In the genomic region with DNA sequence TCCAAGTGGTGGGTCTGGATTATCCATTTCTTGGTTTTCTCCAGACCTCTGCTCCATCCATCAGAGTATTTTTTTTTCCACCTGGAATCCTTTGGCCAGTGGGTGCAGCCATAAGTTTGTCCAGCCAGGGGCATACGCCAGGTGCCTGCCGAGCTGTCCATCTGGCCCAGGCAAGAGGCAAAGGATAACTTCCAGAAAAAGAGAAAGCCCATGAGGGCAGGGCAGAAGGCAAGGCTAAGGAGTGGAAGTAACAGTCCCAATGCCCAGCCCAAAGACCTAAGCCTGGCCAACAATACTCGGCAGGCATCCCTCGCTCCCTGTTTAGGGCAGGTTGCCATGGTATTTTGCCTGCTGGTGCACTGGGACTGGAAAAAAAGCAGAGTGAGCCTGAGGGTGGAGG, we compare ENCODE assay signal across 30 cellular contexts.
"Had no signal": no experiment of that assay in that cellular context is flagged by ENCODE, and none has a peak within 500 bp of the region (broad histone marks: within the 10 kb centered on the region; RNA-seq: fewer than 3 reads in every experiment).

No MANE protein-coding gene starts in this region.

- H3K27ac ChIP-seq: body of pancreas, esophagus muscularis mucosa, foreskin keratinocyte, gastrocnemius medialis, heart left ventricle, WERI-Rb-1 had no signal

- H3K9me3 Mint-ChIP-seq: activated CD4-positive, alpha-beta memory T cell treated with anti-CD3 and anti-CD28 coated beads for 36 hours; activated CD4-positive, alpha-beta T cell treated with anti-CD3 and anti-CD28 coated beads, Interleukin-2, amount 10 ng/mL, durations not matched to agents 24 days and 14 days; activated naive CD4-positive, alpha-beta T cell treated with anti-CD3 and anti-CD28 coated beads, Interleukin-2, amount 10 ng/mL, durations not matched to agents 7 days and 5 days; activated T-helper 1 cell treated with anti-CD3 and anti-CD28 coated beads, Interleukin-12 subunit alpha, Interleukin-12 subunit beta, Interleukin-2, Interleukin-4 antibody, amounts not matched to agents 30 ng/mL and 10 ng/mL and 1 ng/mL, durations not matched to agents 14 hours and 24 hours and 36 hours; activated T-helper 2 cell treated with anti-CD3 and anti-CD28 coated beads, Interferon-gamma antibody, Interleukin-2, Interleukin-4, amounts not matched to agents 10 μg/mL and 5 μg/mL and 100 μg/mL, durations not matched to agents 14 hours and 24 hours and 36 hours; effector memory CD8-positive, alpha-beta T cell had no signal

- DNase-seq: activated CD4-positive, alpha-beta memory T cell treated with anti-CD3 and anti-CD28 coated beads for 36 hours; activated CD4-positive, alpha-beta T cell treated with anti-CD3 and anti-CD28 coated beads for 36 hours; activated CD4-positive, alpha-beta T cell treated with anti-CD3 and anti-CD28 coated beads, Interleukin-2, amount 10 ng/mL, durations not matched to agents 24 days and 14 days; activated CD4-positive, CD25-positive, alpha-beta regulatory T cell; activated CD4-positive, CD25-positive, alpha-beta regulatory T cell treated with anti-CD3 and anti-CD28 coated beads, Interleukin-2, amount 50 U/mL, for 72 hours; activated CD8-positive, alpha-beta memory T cell treated with anti-CD3 and anti-CD28 coated beads, Interleukin-2, amount 10 ng/mL, durations not matched to agents 7 days and 5 days; activated CD8-positive, alpha-beta memory T cell treated with anti-CD3 and anti-CD28 coated beads, Interleukin-2, amount 50 U/mL, for 4 hours; activated CD8-positive, alpha-beta T cell treated with anti-CD3 and anti-CD28 coated beads, Interleukin-2, amount 10 ng/mL, durations not matched to agents 7 days and 5 days; activated effector memory CD4-positive, alpha-beta T cell treated with anti-CD3 and anti-CD28 coated beads, Interleukin-2, amount 50 U/mL, for 16 hours; activated naive CD4-positive, alpha-beta T cell; activated naive CD4-positive, alpha-beta T cell treated with anti-CD3 and anti-CD28 coated beads, Interleukin-2, amount 10 ng/mL, durations not matched to agents 7 days and 5 days; activated T-cell treated with anti-CD3 and anti-CD28 coated beads, Interleukin-2, amount 50 U/mL, for 1 hour; activated T-cell treated with anti-CD3 and anti-CD28 coated beads, Interleukin-2, amount 50 U/mL, for 48 hours; amniotic stem cell; body of pancreas; cortex of kidney; dermis blood vessel endothelial cell; effector CD4-positive, alpha-beta T cell; effector memory CD8-positive, alpha-beta T cell; erythroblast; foreskin keratinocyte; gastrocnemius medialis; glutamatergic neuron; heart left ventricle; T-helper 2 cell; WERI-Rb-1 had no signal

- H3K27me3 ChIP-seq: body of pancreas, esophagus muscularis mucosa, foreskin keratinocyte, gastrocnemius medialis had no signal

- H3K4me3 Mint-ChIP-seq: activated CD4-positive, alpha-beta memory T cell treated with anti-CD3 and anti-CD28 coated beads for 36 hours; activated CD4-positive, alpha-beta T cell treated with anti-CD3 and anti-CD28 coated beads for 36 hours; activated CD4-positive, alpha-beta T cell treated with anti-CD3 and anti-CD28 coated beads, Interleukin-2, amount 10 ng/mL, durations not matched to agents 24 days and 14 days; activated CD8-positive, alpha-beta memory T cell treated with anti-CD3 and anti-CD28 coated beads, Interleukin-2, amount 10 ng/mL, durations not matched to agents 7 days and 5 days; activated CD8-positive, alpha-beta T cell treated with anti-CD3 and anti-CD28 coated beads, Interleukin-2, amount 10 ng/mL, durations not matched to agents 7 days and 5 days; activated naive CD4-positive, alpha-beta T cell treated with anti-CD3 and anti-CD28 coated beads, Interleukin-2, amount 10 ng/mL, durations not matched to agents 7 days and 5 days; activated naive CD8-positive, alpha-beta T cell; activated T-helper 1 cell treated with anti-CD3 and anti-CD28 coated beads, Interleukin-12 subunit alpha, Interleukin-12 subunit beta, Interleukin-2, Interleukin-4 antibody, amounts not matched to agents 30 ng/mL and 10 ng/mL and 1 ng/mL, durations not matched to agents 14 hours and 24 hours and 36 hours; effector memory CD8-positive, alpha-beta T cell had no signal

- H3K36me3 Mint-ChIP-seq: activated CD4-positive, alpha-beta memory T cell treated with anti-CD3 and anti-CD28 coated beads for 36 hours; activated CD8-positive, alpha-beta memory T cell treated with anti-CD3 and anti-CD28 coated beads, Interleukin-2, amount 10 ng/mL, durations not matched to agents 7 days and 5 days; activated naive CD4-positive, alpha-beta T cell treated with anti-CD3 and anti-CD28 coated beads, Interleukin-2, amount 10 ng/mL, durations not matched to agents 7 days and 5 days; activated naive CD8-positive, alpha-beta T cell had no signal

- ATAC-seq: activated CD4-positive, alpha-beta T cell treated with anti-CD3 and anti-CD28 coated beads for 36 hours; activated CD8-positive, alpha-beta memory T cell treated with anti-CD3 and anti-CD28 coated beads, Interleukin-2, amount 10 ng/mL, durations not matched to agents 7 days and 5 days; activated CD8-positive, alpha-beta T cell treated with anti-CD3 and anti-CD28 coated beads, Interleukin-2, amount 10 ng/mL, durations not matched to agents 7 days and 5 days; body of pancreas; effector memory CD8-positive, alpha-beta T cell; foreskin keratinocyte; gastrocnemius medialis; heart left ventricle had no signal

- H3K4me3 ChIP-seq: body of pancreas, esophagus muscularis mucosa, gastrocnemius medialis, heart left ventricle had no signal

- H3K27ac Mint-ChIP-seq: activated CD4-positive, alpha-beta memory T cell treated with anti-CD3 and anti-CD28 coated beads for 36 hours; activated CD4-positive, alpha-beta T cell treated with anti-CD3 and anti-CD28 coated beads for 36 hours; activated CD4-positive, alpha-beta T cell treated with anti-CD3 and anti-CD28 coated beads, Interleukin-2, amount 10 ng/mL, durations not matched to agents 24 days and 14 days; activated CD8-positive, alpha-beta memory T cell treated with anti-CD3 and anti-CD28 coated beads, Interleukin-2, amount 10 ng/mL, durations not matched to agents 7 days and 5 days; activated CD8-positive, alpha-beta T cell treated with anti-CD3 and anti-CD28 coated beads, Interleukin-2, amount 10 ng/mL, durations not matched to agents 7 days and 5 days; activated naive CD4-positive, alpha-beta T cell treated with anti-CD3 and anti-CD28 coated beads, Interleukin-2, amount 10 ng/mL, durations not matched to agents 7 days and 5 days; activated naive CD8-positive, alpha-beta T cell; activated T-helper 1 cell treated with anti-CD3 and anti-CD28 coated beads, Interleukin-12 subunit alpha, Interleukin-12 subunit beta, Interleukin-2, Interleukin-4 antibody, amounts not matched to agents 30 ng/mL and 10 ng/mL and 1 ng/mL, durations not matched to agents 14 hours and 24 hours and 36 hours; activated T-helper 2 cell treated with anti-CD3 and anti-CD28 coated beads, Interferon-gamma antibody, Interleukin-2, Interleukin-4, amounts not matched to agents 10 μg/mL and 5 μg/mL and 100 μg/mL, durations not matched to agents 14 hours and 24 hours and 36 hours had no signal

- H3K9me3 ChIP-seq: body of pancreas, esophagus muscularis mucosa, gastrocnemius medialis, heart left ventricle had no signal

- H3K27me3 Mint-ChIP-seq: activated CD4-positive, alpha-beta memory T cell treated with anti-CD3 and anti-CD28 coated beads for 36 hours; activated CD4-positive, alpha-beta T cell treated with anti-CD3 and anti-CD28 coated beads, Interleukin-2, amount 10 ng/mL, durations not matched to agents 24 days and 14 days; activated CD8-positive, alpha-beta memory T cell treated with anti-CD3 and anti-CD28 coated beads, Interleukin-2, amount 10 ng/mL, durations not matched to agents 7 days and 5 days; activated naive CD8-positive, alpha-beta T cell had no signal

- H3K4me1 Mint-ChIP-seq: activated CD4-positive, alpha-beta T cell treated with anti-CD3 and anti-CD28 coated beads for 36 hours; activated CD4-positive, alpha-beta T cell treated with anti-CD3 and anti-CD28 coated beads, Interleukin-2, amount 10 ng/mL, durations not matched to agents 24 days and 14 days; activated CD8-positive, alpha-beta memory T cell treated with anti-CD3 and anti-CD28 coated beads, Interleukin-2, amount 10 ng/mL, durations not matched to agents 7 days and 5 days; activated naive CD4-positive, alpha-beta T cell treated with anti-CD3 and anti-CD28 coated beads, Interleukin-2, amount 10 ng/mL, durations not matched to agents 7 days and 5 days had no signal

- H3K36me3 ChIP-seq: esophagus muscularis mucosa, gastrocnemius medialis, heart left ventricle, WERI-Rb-1 had no signal

- H3K4me1 ChIP-seq: body of pancreas, foreskin keratinocyte had no signal
